Comparison of ENCODE assay signal across 9 cellular contexts in genomic region chr4:147362868-147363440, GRCh38.
DNase-seq lines count a peak whose midpoint lies in the region; ATAC-seq, FAIRE-seq and TF ChIP-seq lines count a peak whose summit lies in the region.
"Had no signal": no experiment of that assay in that cellular context is flagged by ENCODE, and none has a peak within 500 bp of the region (broad histone marks: within the 10 kb centered on the region; RNA-seq: fewer than 3 reads in every experiment).

No MANE protein-coding gene starts in this region.

- TF ChIP-seq CTCF in HEK293 (tag by site-specific recombination; IDR thresholded peaks at IDR 0.05) (no peak), choroid plexus epithelial cell (conservative IDR thresholded peaks at IDR 0.05; ENCODE audit: low read depth, low read length) (no peak), smooth muscle cell (IDR thresholded peaks at IDR 0.05; ENCODE audit: borderline replicate concordance, insufficient read depth, poor library complexity, severe bottlenecking) (no peak)

- H3K79me2 ChIP-seq in smooth muscle cell (ENCODE audit: low read depth), result no peaks in the 10 kb centered on the region

- 32% methylated on average over 4 of the region's 4 CpGs for WGBS in smooth muscle cell (ENCODE audit: low lambda C conversion rate)

- H3F3A ChIP-seq in smooth muscle cell (ENCODE audit: low read depth), result peaks cover 16% of the 10 kb centered on the region

- POLR2A ChIA-PET in HEK293 (lab: Yijun Ruan, JAX), result no interaction called here

- no peaks in the 10 kb centered on the region for H3K27me3 ChIP-seq in smooth muscle cell (ENCODE audit: low read depth)

- H3K27ac ChIP-seq in HEK293 (ENCODE audit: extremely low read depth, low read depth, low read length), result no peak overlapping the region
- H3K27ac ChIP-seq in smooth muscle cell (ENCODE audit: low read depth), result peak overlapping the region; percentile 92

- H3K4me3 ChIP-seq in HEK293 (ENCODE audit: low read depth, low read length) (no peak overlapping the region), choroid plexus epithelial cell (ENCODE audit: low read depth, low read length) (no peak overlapping the region), smooth muscle cell (no peak overlapping the region)

- ATAC-seq in HG03039 (IDR thresholded peaks at IDR 0.05; ENCODE audit: unreplicated experiment), result no peak

- no peaks in the 10 kb centered on the region for H3K36me3 ChIP-seq in HEK293 (ENCODE audit: control insufficient read depth in 2 of 2, insufficient read depth in 1 of 2, low read length in 2 of 2)
- no peaks in the 10 kb centered on the region for H3K36me3 ChIP-seq in smooth muscle cell (ENCODE audit: low read depth)

- no peaks in the 10 kb centered on the region for H4K20me1 ChIP-seq in smooth muscle cell (ENCODE audit: low read depth)

- no peaks in the 10 kb centered on the region for H3K4me1 ChIP-seq in HEK293 (ENCODE audit: control insufficient read depth, insufficient read depth, low read length)
- peaks cover 20% of the 10 kb centered on the region for H3K4me1 ChIP-seq in smooth muscle cell (ENCODE audit: low read depth)

- peak overlapping the region; percentile 52 for H3K9ac ChIP-seq in smooth muscle cell (ENCODE audit: low read depth)

- H3K4me2 ChIP-seq in smooth muscle cell, result peak overlapping the region; percentile 54

- H2AFZ ChIP-seq in smooth muscle cell (ENCODE audit: low read depth), result peak overlapping the region; percentile 89

- H3K9me3 ChIP-seq in HEK293 (ENCODE audit: control insufficient read depth, insufficient read depth, low read depth, low read length) (no peaks in the 10 kb centered on the region), smooth muscle cell (replicated peaks; ENCODE audit: low read depth) (no peaks in the 10 kb centered on the region)

- DNase-seq in choroid plexus epithelial cell (ENCODE audit: low read depth) (peak; percentile 93), kidney tubule cell (ENCODE audit: low spot score) (peak; percentile 21), smooth muscle cell (lab: John Stamatoyannopoulos, UW; ENCODE audit: unreplicated experiment) (peak; percentile 2), nucleus accumbens (lab: John Stamatoyannopoulos, UW) (no peak), T1000 (lab: John Stamatoyannopoulos, UW) (no peak), RCC 7860 (ENCODE audit: low spot score) (no peak)
- DNase-seq: NCI-H2081 had no signal

- FAIRE-seq in RCC 7860 (lab: Jason Lieb, UNC), result no peak

- CTCF ChIA-PET in HEK293 (lab: Yijun Ruan, JAX), result no interaction called here

TF ChIP-seq in HEK293, 187 proteins besides CTCF, POLR2A, EP300 and RAD21:
- TF ChIP-seq SP7 (tag by site-specific recombination; IDR thresholded peaks at IDR 0.05), result no peak
- no peak for TF ChIP-seq ZNF2 (tag by site-specific recombination; IDR thresholded peaks at IDR 0.05)
- no peak for TF ChIP-seq ZNF26 (tag by site-specific recombination; IDR thresholded peaks at IDR 0.05)
- TF ChIP-seq GFI1B (tag by site-specific recombination; IDR thresholded peaks at IDR 0.05), result no peak
- TF ChIP-seq ZNF335 (tag by site-specific recombination; conservative IDR thresholded peaks at IDR 0.05), result peak; percentile 40
TF ChIP-seq in HEK293: peak in this region for 1.

Comparison
In these comparisons a context has a peak if more than half of its experiments do, and no peak if none do; other contexts are left out.
1. DNase-seq: peak in choroid plexus epithelial cell (single experiment), kidney tubule cell (single experiment) and smooth muscle cell (single experiment); none in nucleus accumbens (0 of 56), T1000 (single experiment) and RCC 7860 (single experiment).